Comparison of ENCODE assay signal across 8 cellular contexts in genomic region chr18:11849845-11850747, GRCh38. TPM values are rescaled to one million over a fixed set of nuclear protein-coding genes. Genes with fewer than 3 reads are reported as not detected.
DNase-seq lines count a peak whose midpoint lies in the region; ATAC-seq and TF ChIP-seq lines count a peak whose summit lies in the region.

No MANE protein-coding gene starts in this region.

- H3K27ac Mint-ChIP-seq in neural progenitor cell: no peak overlapping the region

- no peaks in the 10 kb centered on the region for H3K9me3 Mint-ChIP-seq in neural progenitor cell

- H3K4me3 Mint-ChIP-seq in neural progenitor cell: peak overlapping the region; percentile 100

- H3K4me2 ChIP-seq in neural progenitor cell: peak overlapping the region; percentile 98

- H3K36me3 ChIP-seq in A673 (ENCODE audit: insufficient read depth, low read length, poor library complexity, severe bottlenecking) (no peaks in the 10 kb centered on the region), Peyer's patch (no peaks in the 10 kb centered on the region), neural progenitor cell (no peaks in the 10 kb centered on the region)

- peaks cover 2% of the 10 kb centered on the region for H3K36me3 Mint-ChIP-seq in neural progenitor cell

- TF ChIP-seq CTCF in A673 (conservative IDR thresholded peaks at IDR 0.05; ENCODE audit: low read depth, low read length) (no peak; the same call in 1 of the 2 replicates), HFF-Myc (IDR thresholded peaks at IDR 0.05; ENCODE audit: low read depth, low read length, missing control alignments) (no peak), Peyer's patch (IDR thresholded peaks at IDR 0.05) (no peak), fibroblast of villous mesenchyme (IDR thresholded peaks at IDR 0.05; ENCODE audit: insufficient read depth, low read depth, low read length) (no peak), neural progenitor cell (IDR thresholded peaks at IDR 0.05) (no peak)

- H3K4me1 Mint-ChIP-seq in neural progenitor cell: peaks cover 38% of the 10 kb centered on the region

- H3K4me3 ChIP-seq in A673 (ENCODE audit: low read depth, low read length, poor library complexity, severe bottlenecking) (peak overlapping the region; percentile 82), HFF-Myc (replicated peaks; ENCODE audit: low read depth, low read length) (peak overlapping the region; percentile 76), Peyer's patch (peak overlapping the region; percentile 75 to 84 (median 80)), fibroblast of villous mesenchyme (ENCODE audit: low read depth, low read length) (peak overlapping the region; percentile 98), neural progenitor cell (peak overlapping the region; percentile 99)

- H4K20me1 ChIP-seq in neural progenitor cell (ENCODE audit: low read depth): peaks cover 18% of the 10 kb centered on the region

- ATAC-seq in stimulated activated naive CD8-positive, alpha-beta T cell treated with anti-CD3 and anti-CD28 coated beads, Interleukin-15, Interleukin-2, amounts not matched to agents 100 U/mL and 50 U/mL, for 24 hours: peak; percentile 35
- no peak for ATAC-seq in HG02852 (IDR thresholded peaks at IDR 0.05; ENCODE audit: unreplicated experiment)

- peaks cover 37% of the 10 kb centered on the region for H3K79me2 ChIP-seq in neural progenitor cell (ENCODE audit: low read depth)

- DNase-seq in A673 (ENCODE audit: low spot score) (peak; percentile 63), HFF-Myc (ENCODE audit: extremely low read depth, low read depth) (peak; percentile 67), Peyer's patch (peak in 2 of 3 donors; percentile 47 to 78), fibroblast of villous mesenchyme (ENCODE audit: low read depth) (peak; percentile 94), neural progenitor cell (ENCODE audit: low spot score) (peak; percentile 47)
- peak; percentile 86 for DNase-seq in activated effector memory CD4-positive, alpha-beta T cell treated with anti-CD3 and anti-CD28 coated beads, Interleukin-2, amount 50 U/mL, for 16 hours
- peak; percentile 67 for DNase-seq in stimulated activated naive CD8-positive, alpha-beta T cell treated with anti-CD3 and anti-CD28 coated beads, Interleukin-15, Interleukin-2, amounts not matched to agents 100 U/mL and 50 U/mL, for 24 hours

- POLR2A ChIA-PET in A673 (lab: Charles Lee; ENCODE audit: low non-redundant PET): no interaction called here

- H3K27ac ChIP-seq in A673 (ENCODE audit: low read depth, low read length, poor library complexity, severe bottlenecking) (peak overlapping the region; percentile 45), Peyer's patch (peak overlapping the region; percentile 89 to 94 (median 92)), neural progenitor cell (no peak overlapping the region)

- H3F3A ChIP-seq in neural progenitor cell (ENCODE audit: low read depth): peaks cover 20% of the 10 kb centered on the region

- H3K9me3 ChIP-seq in A673 (ENCODE audit: low read depth, low read length, poor library complexity, severe bottlenecking): no peaks in the 10 kb centered on the region
- no peaks in the 10 kb centered on the region for H3K9me3 ChIP-seq in Peyer's patch
- no peaks in the 10 kb centered on the region for H3K9me3 ChIP-seq in neural progenitor cell (ENCODE audit: low read depth)

- peak overlapping the region; percentile 81 for H2AFZ ChIP-seq in neural progenitor cell (replicated peaks)

- H3K27me3 ChIP-seq in A673 (replicated peaks; ENCODE audit: insufficient read depth, low read depth, low read length, poor library complexity): peaks cover 4% of the 10 kb centered on the region
- H3K27me3 ChIP-seq in Peyer's patch: no peaks in the 10 kb centered on the region
- no peaks in the 10 kb centered on the region for H3K27me3 ChIP-seq in neural progenitor cell

- peak in 1 of 2 donors; percentile 28 for TF ChIP-seq POLR2A in Peyer's patch (IDR thresholded peaks at IDR 0.05)

- intact Hi-C loops in A673 (cut with micrococcal nuclease; ENCODE audit: unreplicated experiment): loop anchor here (10.0 kb wide), 1 partner anchor 135 kb away; the partner anchor contains the start of gene IMPA2

- no TSS peak for BruUV-seq in A673 (replicated peaks; lab: Mats Ljungman, UMichigan)

- H3K4me1 ChIP-seq in A673 (ENCODE audit: insufficient read depth, low read length, poor library complexity, severe bottlenecking) (peaks cover 3% of the 10 kb centered on the region), Peyer's patch (peaks cover 0 to 29% (median 12%) of the 10 kb centered on the region in 4 donors), neural progenitor cell (peaks cover 20% of the 10 kb centered on the region)

- no peak overlapping the region for H3K9ac ChIP-seq in neural progenitor cell

- CTCF ChIA-PET in A673 (lab: Charles Lee): interaction anchor here (0.6 kb wide), 1 partner anchor 54 kb away, joined by 11 read pairs; no protein-coding TSS in a partner anchor

- peaks cover 2% of the 10 kb centered on the region for H3K27me3 Mint-ChIP-seq in neural progenitor cell (ENCODE audit: insufficient read depth, low read depth)

RNA-seq across cellular contexts. Expression of gene CHMP1B, which starts 1.1 kb away (rescaled TPM):
- 17.1 and 19.1 TPM in 2 replicates for total RNA-seq in A673 (2021)
- total RNA-seq in Peyer's patch: 10 to 100 TPM; 51.1 to 71.6 (median 65.0) TPM
- 38.7 and 40.6 TPM in 2 replicates for total RNA-seq in fibroblast of villous mesenchyme
- 50.8 and 62.9 TPM in 2 replicates for total RNA-seq in neural progenitor cell (ENCODE audit: low replicate concordance)

RNA-seq across cellular contexts. Expression of gene MPPE1, which starts 58.0 kb away (rescaled TPM):
- total RNA-seq in A673 (2021): 17.6 and 18.4 TPM in 2 replicates
- 10 to 100 TPM; 46.2 to 69.3 (median 63.4) TPM for total RNA-seq in Peyer's patch
- total RNA-seq in fibroblast of villous mesenchyme: 21.9 and 27.2 TPM in 2 replicates
- 12.2 and 17.3 TPM in 2 replicates for total RNA-seq in neural progenitor cell (ENCODE audit: low replicate concordance)
